ENCODE assay signal across 28 cellular contexts in genomic region chr1:57848406-57848805, GRCh38.
DNase-seq lines count a peak whose midpoint lies in the region; ATAC-seq, FAIRE-seq and TF ChIP-seq lines count a peak whose summit lies in the region.
"Had no signal": no experiment of that assay in that cellular context is flagged by ENCODE, and none has a peak within 500 bp of the region (broad histone marks: within the 10 kb centered on the region; RNA-seq: fewer than 3 reads in every experiment).

No MANE protein-coding gene starts in this region.

- H3K27me3 Mint-ChIP-seq in stimulated activated naive B cell treated with anti-CD40 and anti-IgM and Interleukin-4, amounts not matched to agents 10 μg/mL and 1 μg/mL and 100 μg/mL, for 72 hours: no peaks in the 10 kb centered on the region
- H3K27me3 Mint-ChIP-seq: activated naive CD4-positive, alpha-beta T cell treated with anti-CD3 and anti-CD28 coated beads, Interleukin-2, amount 10 ng/mL, durations not matched to agents 7 days and 5 days; type B pancreatic cell had no signal

- H3K4me1 Mint-ChIP-seq in stimulated activated naive B cell treated with anti-CD40 and anti-IgM and Interleukin-4, amounts not matched to agents 10 μg/mL and 1 μg/mL and 100 μg/mL, for 72 hours: no peaks in the 10 kb centered on the region
- H3K4me1 Mint-ChIP-seq: activated naive CD4-positive, alpha-beta T cell treated with anti-CD3 and anti-CD28 coated beads, Interleukin-2, amount 10 ng/mL, durations not matched to agents 7 days and 5 days; central memory CD8-positive, alpha-beta T cell had no signal

- no peak for ATAC-seq in stimulated activated naive B cell treated with anti-CD40 and anti-IgM and Interleukin-4, amounts not matched to agents 10 μg/mL and 1 μg/mL and 100 μg/mL, for 72 hours (replicated peaks)
- ATAC-seq: activated T-cell treated with anti-CD3 and anti-CD28 coated beads, Interleukin-2, amount 50 U/mL, for 4 hours had no signal

- DNase-seq in ACHN (peak; percentile 3), HT1080 (ENCODE audit: low read depth) (peak; percentile 40), epithelial cell of esophagus (ENCODE audit: low read depth) (peak; percentile 64), NCI-H128 (lab: John Stamatoyannopoulos, UW; ENCODE audit: unreplicated experiment) (no peak), NCI-H2227 treated with DMSO at 0.1 percent for 48 hours (lab: John Stamatoyannopoulos, UW) (no peak)
- no peak for DNase-seq in stimulated activated naive B cell treated with anti-CD40 and anti-IgM and Interleukin-4, amounts not matched to agents 10 μg/mL and 1 μg/mL and 100 μg/mL, for 72 hours
- no peak for DNase-seq in activated CD4-positive, alpha-beta T cell treated with anti-CD3 and anti-CD28 coated beads for 1 hour
- DNase-seq: activated CD4-positive, alpha-beta T cell treated with anti-CD3 and anti-CD28 coated beads for 4 hours; activated naive CD4-positive, alpha-beta T cell treated with anti-CD3 and anti-CD28 coated beads, Interleukin-2, amount 10 ng/mL, durations not matched to agents 7 days and 5 days; activated T-cell treated with anti-CD3 and anti-CD28 coated beads, Interleukin-2, amount 50 U/mL, for 4 hours; amygdala; C1 segment of cervical spinal cord; Caco-2; islet precursor cell; NCI-H187; NCI-H2171 treated with DMSO at 0.1 percent for 48 hours; NCI-H524 treated with DMSO at 0.1 percent for 48 hours; NK-92 treated with Interleukin-12 subunit alpha and Interleukin-12 subunit beta, amount 100 ng/mL, for 24 hours; Peyer's patch had no signal

- no peak overlapping the region for H3K4me3 ChIP-seq in epithelial cell of esophagus (ENCODE audit: low read length)
- H3K4me3 ChIP-seq: HAP-1, Peyer's patch, SJSA1, skin epidermis had no signal

- in situ Hi-C loops in ACHN (cut with HindIII; ENCODE audit: low pct_ligation_motif_present, low pct_unique_long_range_greater_than_20kb, low sequenced_read_pairs): no loop called here

- no peak overlapping the region for H3K4me3 Mint-ChIP-seq in stimulated activated naive B cell treated with anti-CD40 and anti-IgM and Interleukin-4, amounts not matched to agents 10 μg/mL and 1 μg/mL and 100 μg/mL, for 72 hours
- H3K4me3 Mint-ChIP-seq: activated naive CD4-positive, alpha-beta T cell treated with anti-CD3 and anti-CD28 coated beads, Interleukin-2, amount 10 ng/mL, durations not matched to agents 7 days and 5 days; activated T-cell treated with anti-CD3 and anti-CD28 coated beads, Interleukin-2, amount 50 U/mL, for 4 hours; central memory CD8-positive, alpha-beta T cell; T-helper 1 cell treated with Interleukin-12 subunit alpha and Interleukin-12 subunit beta and Interleukin-4 antibody, amounts not matched to agents 30 μg/mL and 1 μg/mL, for 36 hours; type B pancreatic cell had no signal

- no peaks in the 10 kb centered on the region for H3K36me3 Mint-ChIP-seq in stimulated activated naive B cell treated with anti-CD40 and anti-IgM and Interleukin-4, amounts not matched to agents 10 μg/mL and 1 μg/mL and 100 μg/mL, for 72 hours
- H3K36me3 Mint-ChIP-seq: activated naive CD4-positive, alpha-beta T cell treated with anti-CD3 and anti-CD28 coated beads, Interleukin-2, amount 10 ng/mL, durations not matched to agents 7 days and 5 days; type B pancreatic cell had no signal

- H3K9me3 Mint-ChIP-seq in stimulated activated naive B cell treated with anti-CD40 and anti-IgM and Interleukin-4, amounts not matched to agents 10 μg/mL and 1 μg/mL and 100 μg/mL, for 72 hours: peaks cover 3 to 5% of the 10 kb centered on the region in 2 donors
- H3K9me3 Mint-ChIP-seq: activated naive CD4-positive, alpha-beta T cell treated with anti-CD3 and anti-CD28 coated beads, Interleukin-2, amount 10 ng/mL, durations not matched to agents 7 days and 5 days; activated T-cell treated with anti-CD3 and anti-CD28 coated beads, Interleukin-2, amount 50 U/mL, for 4 hours; central memory CD8-positive, alpha-beta T cell; T-helper 1 cell treated with Interleukin-12 subunit alpha and Interleukin-12 subunit beta and Interleukin-4 antibody, amounts not matched to agents 30 μg/mL and 1 μg/mL, for 36 hours; type B pancreatic cell had no signal

- no peak for TF ChIP-seq CTCF in epithelial cell of esophagus (IDR thresholded peaks at IDR 0.05; ENCODE audit: insufficient read depth, low read depth, low read length, missing control alignments)

- H3K27ac Mint-ChIP-seq in stimulated activated naive B cell treated with anti-CD40 and anti-IgM and Interleukin-4, amounts not matched to agents 10 μg/mL and 1 μg/mL and 100 μg/mL, for 72 hours: no peak overlapping the region
- H3K27ac Mint-ChIP-seq: activated naive CD4-positive, alpha-beta T cell treated with anti-CD3 and anti-CD28 coated beads, Interleukin-2, amount 10 ng/mL, durations not matched to agents 7 days and 5 days; T-helper 1 cell treated with Interleukin-12 subunit alpha and Interleukin-12 subunit beta and Interleukin-4 antibody, amounts not matched to agents 30 μg/mL and 1 μg/mL, for 36 hours; type B pancreatic cell had no signal

- peak; percentile 68 for FAIRE-seq in islet of Langerhans (lab: Jason Lieb, UNC)
- FAIRE-seq: frontal cortex, GM19239 had no signal

Comparison
In these comparisons a context has a peak if more than half of its experiments do, and no peak if none do; other contexts are left out.
1. DNase-seq: peak in ACHN (single experiment), HT1080 (single experiment) and epithelial cell of esophagus (single experiment); none in NCI-H128 (single experiment), stimulated activated naive B cell treated with anti-CD40 and anti-IgM and Interleukin-4, amounts not matched to agents 10 μg/mL and 1 μg/mL and 100 μg/mL, for 72 hours (single experiment), NCI-H2227 treated with DMSO at 0.1 percent for 48 hours (single experiment) and activated CD4-positive, alpha-beta T cell treated with anti-CD3 and anti-CD28 coated beads for 1 hour (single experiment).